1 cellular context compared by ENCODE assay signal in genomic region chr20:62704341-62704948, GRCh38.
TF ChIP-seq lines count a peak whose summit lies in the region.

No MANE protein-coding gene starts in this region.

TF ChIP-seq in SK-N-SH, 30 proteins besides CTCF, POLR2A, EP300 and RAD21 (continued from another document):
- TF ChIP-seq IRF3 (IDR thresholded peaks at IDR 0.05; ENCODE audit: low read depth, low read length) (no peak), SMC3 (IDR thresholded peaks at IDR 0.05; ENCODE audit: low read depth, low read length) (no peak), RFX5 (IDR thresholded peaks at IDR 0.05; ENCODE audit: low read length) (no peak), POLR2AphosphoS5 (IDR thresholded peaks at IDR 0.05; ENCODE audit: low read depth, low read length) (peak; percentile 34; the same call in 1 of the 2 replicates), GATA2 (CRISPR knock-in tag; IDR thresholded peaks at IDR 0.05) (no peak), FOXJ3 (CRISPR knock-in tag; IDR thresholded peaks at IDR 0.05) (no peak), USF1 (IDR thresholded peaks at IDR 0.05; ENCODE audit: borderline replicate concordance, low read depth) (no peak), USF2 (IDR thresholded peaks at IDR 0.05; ENCODE audit: borderline replicate concordance, low read depth, low read length) (no peak), ZBTB33 (IDR thresholded peaks at IDR 0.05; ENCODE audit: borderline replicate concordance, low read depth) (no peak), RCOR1 (IDR thresholded peaks at IDR 0.05; ENCODE audit: low read length) (peak; percentile 24; the same call in 1 of the 2 replicates), TEAD4 (IDR thresholded peaks at IDR 0.05; ENCODE audit: borderline replicate concordance, insufficient read depth) (peak; percentile 66; the same call in 1 of the 2 replicates), FOXM1 (IDR thresholded peaks at IDR 0.05; ENCODE audit: low read depth) (no peak), YY1 (IDR thresholded peaks at IDR 0.05; ENCODE audit: low read depth) (no peak), MEF2A (IDR thresholded peaks at IDR 0.05; ENCODE audit: borderline replicate concordance, low read depth) (no peak), SIN3A (IDR thresholded peaks at IDR 0.05; ENCODE audit: borderline replicate concordance, low read depth, low read length) (0 out of 2 replicates have a peak, but pooled peaks have one; percentile 48), NFIC (IDR thresholded peaks at IDR 0.05; ENCODE audit: borderline replicate concordance) (peak; percentile 95), JUND (IDR thresholded peaks at IDR 0.05) (no peak), EZH2phosphoT487 (IDR thresholded peaks at IDR 0.05; ENCODE audit: borderline replicate concordance, low read depth) (no peak)
